In genomic region chr2:64137996-64138395, GRCh38 we compare ENCODE assay signal across 12 cellular contexts. TPM values are rescaled to one million over a fixed set of nuclear protein-coding genes. Genes with fewer than 3 reads are reported as not detected.
DNase-seq lines count a peak whose midpoint lies in the region; ATAC-seq and TF ChIP-seq lines count a peak whose summit lies in the region.
"Had no signal": no experiment of that assay in that cellular context is flagged by ENCODE, and none has a peak within 500 bp of the region (broad histone marks: within the 10 kb centered on the region; RNA-seq: fewer than 3 reads in every experiment).

No MANE protein-coding gene starts in this region.

- no CpG with 5 or more reads among the region's 3 CpGs for WGBS in neuronal stem cell (ENCODE audit: extremely low coverage in 2 of 2, insufficient read length in 2 of 2, insufficient replicate concordance in 1 of 2), 2 donors

- peak overlapping the region; percentile 99 for H3K4me3 Mint-ChIP-seq in activated naive CD4-positive, alpha-beta T cell treated with anti-CD3 and anti-CD28 coated beads, Interleukin-2, amount 50 U/mL, for 24 hours
- no peak overlapping the region for H3K4me3 Mint-ChIP-seq in activated T-helper 2 cell treated with anti-CD3 and anti-CD28 coated beads, Interferon-gamma antibody, Interleukin-2, Interleukin-4, amounts not matched to agents 10 μg/mL and 5 μg/mL and 100 μg/mL, durations not matched to agents 14 hours and 24 hours and 36 hours (ENCODE audit: low read depth)

- intact Hi-C loops in activated T-helper 2 cell treated with anti-CD3 and anti-CD28 coated beads, Interferon-gamma antibody, Interleukin-2, Interleukin-4, amounts not matched to agents 10 μg/mL and 5 μg/mL and 100 μg/mL, durations not matched to agents 14 hours and 24 hours and 36 hours (cut with micrococcal nuclease): no loop called here
- intact Hi-C loops in lower lobe of right lung (cut with DNase I) (no loop called here), uterus (cut with DNase I; ENCODE audit: low total_unique reads) (no loop called here)

- no peak overlapping the region for H2AFZ ChIP-seq in neuronal stem cell (ENCODE audit: low read length)

- H3K36me3 ChIP-seq in lower lobe of right lung (no peaks in the 10 kb centered on the region), uterus (no peaks in the 10 kb centered on the region), neuronal stem cell (replicated peaks in 1 of 2; ENCODE audit: control insufficient read depth in 2 of 2, insufficient read depth in 2 of 2, low read length in 2 of 2) (peaks cover 3 to 40% of the 10 kb centered on the region in 2 donors)

- H3K9me3 Mint-ChIP-seq in activated naive CD4-positive, alpha-beta T cell treated with anti-CD3 and anti-CD28 coated beads, Interleukin-2, amount 50 U/mL, for 24 hours: no peaks in the 10 kb centered on the region
- H3K9me3 Mint-ChIP-seq in activated T-helper 2 cell treated with anti-CD3 and anti-CD28 coated beads, Interferon-gamma antibody, Interleukin-2, Interleukin-4, amounts not matched to agents 10 μg/mL and 5 μg/mL and 100 μg/mL, durations not matched to agents 14 hours and 24 hours and 36 hours: no peaks in the 10 kb centered on the region

- peak overlapping the region; percentile 89 for H3K27ac Mint-ChIP-seq in activated naive CD4-positive, alpha-beta T cell treated with anti-CD3 and anti-CD28 coated beads, Interleukin-2, amount 50 U/mL, for 24 hours
- peak overlapping the region; percentile 10 for H3K27ac Mint-ChIP-seq in activated T-helper 2 cell treated with anti-CD3 and anti-CD28 coated beads, Interferon-gamma antibody, Interleukin-2, Interleukin-4, amounts not matched to agents 10 μg/mL and 5 μg/mL and 100 μg/mL, durations not matched to agents 14 hours and 24 hours and 36 hours

- no peak overlapping the region for H3K18ac ChIP-seq in neuronal stem cell (ENCODE audit: low read length)

- H3K9ac ChIP-seq in neuronal stem cell (ENCODE audit: low read depth, low read length, poor library complexity): no peak overlapping the region

- H3K4me1 ChIP-seq in lower lobe of right lung: peaks cover 71% of the 10 kb centered on the region
- peaks cover 10 to 11% of the 10 kb centered on the region in 2 donors for H3K4me1 ChIP-seq in uterus
- H3K4me1 ChIP-seq in neuronal stem cell (ENCODE audit: control insufficient read depth in 2 of 2, insufficient read depth in 1 of 2, low read depth in 1 of 2, low read length in 2 of 2): peaks cover 4 to 14% of the 10 kb centered on the region in 2 donors

- H4K91ac ChIP-seq in neuronal stem cell (ENCODE audit: low read depth, low read length, poor library complexity): no peak overlapping the region

- H3K4ac ChIP-seq in neuronal stem cell (ENCODE audit: low read length): no peak overlapping the region

- H2BK12ac ChIP-seq in neuronal stem cell (ENCODE audit: low read length): no peak overlapping the region

- H2AK5ac ChIP-seq in neuronal stem cell (ENCODE audit: low read depth, low read length): no peak overlapping the region

- no peak for DNase-seq in activated naive CD4-positive, alpha-beta T cell (lab: John Stamatoyannopoulos, UW)
- DNase-seq in activated T-helper 2 cell treated with anti-CD3 and anti-CD28 coated beads, Interferon-gamma antibody, Interleukin-2, Interleukin-4, amounts not matched to agents 10 μg/mL and 5 μg/mL and 100 μg/mL, durations not matched to agents 14 hours and 24 hours and 36 hours (ENCODE audit: low spot score): no peak
- DNase-seq in lower lobe of right lung (no peak), uterus (no peak), NK-92 (lab: John Stamatoyannopoulos, UW; ENCODE audit: unreplicated experiment) (no peak), neuronal stem cell (ENCODE audit: low spot score) (no peak)
- DNase-seq: activated CD4-positive, CD25-positive, alpha-beta regulatory T cell treated with anti-CD3 and anti-CD28 coated beads, Interleukin-2, amount 50 U/mL, for 72 hours; DMS153; NCI-H2081 treated with DMSO at 0.1 percent for 48 hours had no signal

- H3K4me3 ChIP-seq in lower lobe of right lung (no peak overlapping the region), uterus (no peak overlapping the region), neuronal stem cell (ENCODE audit: low read length in 2 of 2) (no peak overlapping the region)
- H3K4me3 ChIP-seq: lung had no signal

- H3K9me3 ChIP-seq in lower lobe of right lung: no peaks in the 10 kb centered on the region
- H3K9me3 ChIP-seq in uterus: no peaks in the 10 kb centered on the region
- peaks cover 0 to 2% of the 10 kb centered on the region in 2 donors for H3K9me3 ChIP-seq in neuronal stem cell (replicated peaks in 1 of 2; ENCODE audit: control insufficient read depth in 2 of 2, insufficient read depth in 1 of 2, low read depth in 1 of 2, low read length in 2 of 2)

- no peaks in the 10 kb centered on the region for H3K27me3 Mint-ChIP-seq in activated naive CD4-positive, alpha-beta T cell treated with anti-CD3 and anti-CD28 coated beads, Interleukin-2, amount 50 U/mL, for 24 hours
- H3K27me3 Mint-ChIP-seq in activated T-helper 2 cell treated with anti-CD3 and anti-CD28 coated beads, Interferon-gamma antibody, Interleukin-2, Interleukin-4, amounts not matched to agents 10 μg/mL and 5 μg/mL and 100 μg/mL, durations not matched to agents 14 hours and 24 hours and 36 hours (ENCODE audit: low read depth): no peaks in the 10 kb centered on the region

- peaks cover 5% of the 10 kb centered on the region for H3K79me1 ChIP-seq in neuronal stem cell (ENCODE audit: low read depth, low read length)

- TF ChIP-seq POLR2A in uterus (IDR thresholded peaks at IDR 0.05): no peak

- TF ChIP-seq CTCF in lower lobe of right lung (IDR thresholded peaks at IDR 0.05) (no peak), uterus (IDR thresholded peaks at IDR 0.05) (no peak)

- H3K27me3 ChIP-seq in lower lobe of right lung (ENCODE audit: low read depth) (no peaks in the 10 kb centered on the region), uterus (no peaks in the 10 kb centered on the region), neuronal stem cell (ENCODE audit: control insufficient read depth in 3 of 3, insufficient read depth in 3 of 3, low read depth in 1 of 3, low read length in 3 of 3) (no peaks in the 10 kb centered on the region)

- H2BK120ac ChIP-seq in neuronal stem cell (ENCODE audit: low read depth, low read length): no peak overlapping the region

- H4K8ac ChIP-seq in neuronal stem cell (ENCODE audit: low read depth, low read length): no peak overlapping the region

- no peak overlapping the region for H3K14ac ChIP-seq in neuronal stem cell (ENCODE audit: low read length)

- no peak overlapping the region for H3K4me2 ChIP-seq in neuronal stem cell (ENCODE audit: insufficient read depth, low read length, poor library complexity, severe bottlenecking)

- peaks cover 42% of the 10 kb centered on the region for H3K36me3 Mint-ChIP-seq in activated naive CD4-positive, alpha-beta T cell treated with anti-CD3 and anti-CD28 coated beads, Interleukin-2, amount 50 U/mL, for 24 hours
- peaks cover 44% of the 10 kb centered on the region for H3K36me3 Mint-ChIP-seq in activated T-helper 2 cell treated with anti-CD3 and anti-CD28 coated beads, Interferon-gamma antibody, Interleukin-2, Interleukin-4, amounts not matched to agents 10 μg/mL and 5 μg/mL and 100 μg/mL, durations not matched to agents 14 hours and 24 hours and 36 hours (ENCODE audit: low read depth)

- H3K27ac ChIP-seq in lower lobe of right lung: peak overlapping the region; percentile 12
- peak overlapping the region; percentile 38 to 94 for H3K27ac ChIP-seq in uterus
- H3K27ac ChIP-seq in neuronal stem cell (replicated peaks; ENCODE audit: low read length): no peak overlapping the region

- H3K4me1 Mint-ChIP-seq in activated naive CD4-positive, alpha-beta T cell treated with anti-CD3 and anti-CD28 coated beads, Interleukin-2, amount 50 U/mL, for 24 hours: peaks cover 90% of the 10 kb centered on the region
- H3K4me1 Mint-ChIP-seq in activated T-helper 2 cell treated with anti-CD3 and anti-CD28 coated beads, Interferon-gamma antibody, Interleukin-2, Interleukin-4, amounts not matched to agents 10 μg/mL and 5 μg/mL and 100 μg/mL, durations not matched to agents 14 hours and 24 hours and 36 hours (ENCODE audit: low read depth): peaks cover 71% of the 10 kb centered on the region

- H3K23ac ChIP-seq in neuronal stem cell (ENCODE audit: low read depth, low read length, poor library complexity): no peak overlapping the region

- no peak overlapping the region for H2BK5ac ChIP-seq in neuronal stem cell (ENCODE audit: low read length)

- H2BK15ac ChIP-seq in neuronal stem cell (ENCODE audit: low read length): no peak overlapping the region

- ATAC-seq in lower lobe of right lung: peak; percentile 64 to 68
- no peak for ATAC-seq in GM21717 (IDR thresholded peaks at IDR 0.05; ENCODE audit: unreplicated experiment)

RNA-seq across cellular contexts. Expression of gene PELI1, which starts 6.2 kb away (rescaled TPM):
- 21.6 and 25.1 TPM in 2 replicates for total RNA-seq in activated T-helper 2 cell treated with anti-CD3 and anti-CD28 coated beads, Interferon-gamma antibody, Interleukin-2, Interleukin-4, amounts not matched to agents 10 μg/mL and 5 μg/mL and 100 μg/mL, durations not matched to agents 14 hours and 24 hours and 36 hours
- total RNA-seq in lower lobe of right lung (34.1 TPM), uterus (10 to 100 TPM; 26.2 to 54.7 (median 37.4) TPM)
- polyA plus RNA-seq in neuronal stem cell (2013, experiment 1 of 2): 28.6 TPM
- 28.9 TPM for polyA plus RNA-seq in neuronal stem cell (2013, experiment 2 of 2)
